Comparison of ENCODE assay signal across 10 cellular contexts in genomic region chr10:91590904-91591791, GRCh38.
DNase-seq lines count a peak whose midpoint lies in the region; TF ChIP-seq lines count a peak whose summit lies in the region.
"Had no signal": no experiment of that assay in that cellular context is flagged by ENCODE, and none has a peak within 500 bp of the region (broad histone marks: within the 10 kb centered on the region; RNA-seq: fewer than 3 reads in every experiment).

No MANE protein-coding gene starts in this region.

- POLR2A ChIA-PET in AG04449 (lab: Yijun Ruan, JAX) = interaction anchor here (1.5 to 3.4 kb wide), 4 partner anchors 11 to 42 kb away, joined by 5 to 23 read pairs (median 12); partner anchors contain the start of gene PPP1R3C

- peak overlapping the region; percentile 76 for H3K27ac ChIP-seq in muscle layer of duodenum (ENCODE audit: low read length)

- H3K4me1 ChIP-seq in muscle layer of duodenum (ENCODE audit: control insufficient read depth in 1 of 2, insufficient read depth in 2 of 2, low read length in 2 of 2) = peaks cover 44 to 54% of the 10 kb centered on the region in 2 donors

- H3K4me3 ChIP-seq in AG04449 (ENCODE audit: low read depth, low read length) (0 out of 2 replicates have a peak overlapping the region, but pooled peaks have one; percentile 9), epithelial cell of esophagus (ENCODE audit: low read length) (no peak overlapping the region), muscle layer of duodenum (ENCODE audit: low read depth in 1 of 2, low read length in 2 of 2) (peak overlapping the region in 1 of 2 donors; percentile 43)

- no peaks in the 10 kb centered on the region for H3K27me3 ChIP-seq in muscle layer of duodenum (ENCODE audit: low read depth, low read length)

- H3K36me3 ChIP-seq in muscle layer of duodenum (ENCODE audit: control insufficient read depth in 1 of 2, insufficient read depth in 2 of 2, low read length in 2 of 2) = no peaks in the 10 kb centered on the region

- DNase-seq in AG04449 (ENCODE audit: low read depth, low spot score) (no peak), NCI-H226 (peak; percentile 82), epithelial cell of esophagus (ENCODE audit: low read depth) (peak; percentile 42), NCI-H187 treated with DMSO at 0.1 percent for 48 hours (lab: John Stamatoyannopoulos, UW) (no peak)
- no peak for DNase-seq in activated T-cell treated with anti-CD3 and anti-CD28 coated beads, Interleukin-2, amount 50 U/mL, for 1 hour
- no peak for DNase-seq in stimulated activated CD4-positive, alpha-beta T cell treated with anti-CD3 and anti-CD28 coated beads, Interleukin-4, amount 100 ng/mL, for 1 hour
- DNase-seq in activated CD8-positive, alpha-beta memory T cell treated with anti-CD3 and anti-CD28 coated beads, Interleukin-2, amount 50 U/mL, for 48 hours = no peak
- DNase-seq: CD4-positive, CD25-positive, alpha-beta regulatory T cell; NCI-H2107 had no signal

- no peaks in the 10 kb centered on the region for H3K9me3 ChIP-seq in muscle layer of duodenum (ENCODE audit: control insufficient read depth in 1 of 2, low read length in 2 of 2)

- CTCF ChIA-PET in AG04449 (lab: Yijun Ruan, JAX) = interaction anchor here (0.9 to 1.6 kb wide), 2 partner anchors 42 to 44 kb away, joined by 3 to 5 read pairs; partner anchors contain the start of gene PPP1R3C

- no peak for TF ChIP-seq CTCF in AG04449 (IDR thresholded peaks at IDR 0.05; ENCODE audit: insufficient read depth, low read length, missing control alignments)
- no peak for TF ChIP-seq CTCF in epithelial cell of esophagus (IDR thresholded peaks at IDR 0.05; ENCODE audit: insufficient read depth, low read depth, low read length, missing control alignments)

Comparison
In these comparisons a context has a peak if more than half of its experiments do, and no peak if none do; other contexts are left out.
1. DNase-seq: peak in NCI-H226 (single experiment) and epithelial cell of esophagus (single experiment); none in AG04449 (single experiment), activated T-cell treated with anti-CD3 and anti-CD28 coated beads, Interleukin-2, amount 50 U/mL, for 1 hour (single experiment), stimulated activated CD4-positive, alpha-beta T cell treated with anti-CD3 and anti-CD28 coated beads, Interleukin-4, amount 100 ng/mL, for 1 hour (single experiment), activated CD8-positive, alpha-beta memory T cell treated with anti-CD3 and anti-CD28 coated beads, Interleukin-2, amount 50 U/mL, for 48 hours (single experiment) and NCI-H187 treated with DMSO at 0.1 percent for 48 hours (single experiment).